Comparison of ENCODE assay signal across 23 cellular contexts in the genomic region with DNA sequence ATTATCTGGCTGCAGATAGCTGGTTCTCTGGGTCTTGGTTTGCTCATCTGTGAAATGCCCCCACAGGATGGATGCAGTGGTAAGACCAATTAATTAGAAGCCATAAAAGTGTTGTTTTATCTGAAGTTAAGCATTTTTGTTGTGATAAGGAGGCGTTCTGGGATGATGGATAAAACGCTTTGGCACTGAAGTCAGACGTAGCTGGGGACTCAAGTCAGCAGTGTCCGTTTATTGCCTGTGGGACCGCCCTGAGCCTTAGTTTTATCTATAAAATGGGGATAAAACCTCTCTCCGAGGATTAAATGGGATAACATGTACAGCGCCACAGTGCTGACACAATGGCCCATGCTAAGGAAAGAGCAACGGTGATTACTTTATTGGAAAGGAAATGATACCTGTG. TPM values are rescaled to one million over a fixed set of nuclear protein-coding genes. Genes with fewer than 3 reads are reported as not detected.
DNase-seq lines count a peak whose midpoint lies in the region; ATAC-seq and TF ChIP-seq lines count a peak whose summit lies in the region.
"Had no signal": no experiment of that assay in that cellular context is flagged by ENCODE, and none has a peak within 500 bp of the region (broad histone marks: within the 10 kb centered on the region; RNA-seq: fewer than 3 reads in every experiment).

No MANE protein-coding gene starts in this region.

- DNase-seq in SK-N-SH (no peak), Panc1 (ENCODE audit: low read depth, low spot score) (no peak), neural progenitor cell (ENCODE audit: low spot score) (no peak), SW480 (ENCODE audit: low spot score) (no peak), dedifferentiated amniotic fluid mesenchymal stem cell (ENCODE audit: extremely low spot score) (no peak), AML-193 (lab: John Stamatoyannopoulos, UW) (no peak)
- DNase-seq in activated T-cell treated with anti-CD3 and anti-CD28 coated beads, Interleukin-2, amount 50 U/mL, for 24 hours: no peak
- DNase-seq: Calu3, DMS79 treated with DMSO at 0.1 percent for 48 hours, H7, HFFc6, KBM-7, NCI-H1105 treated with DMSO at 0.1 percent for 48 hours, NCI-H146, NCI-H2029, NCI-H446 treated with DMSO at 0.1 percent for 48 hours, NCI-H526, OCI-M1, SIG-M5 had no signal

- H3K36me3 ChIP-seq in SK-N-SH (replicated peaks in 1 of 2; ENCODE audit: control insufficient read depth in 1 of 2, insufficient read depth in 2 of 2, low read length in 1 of 2) (no peaks in the 10 kb centered on the region), Panc1 (ENCODE audit: control insufficient read depth, insufficient read depth, low read length) (no peaks in the 10 kb centered on the region), neural progenitor cell (no peaks in the 10 kb centered on the region)
- H3K36me3 ChIP-seq: BE2C had no signal

- no peak for TF ChIP-seq RAD21 in SK-N-SH (IDR thresholded peaks at IDR 0.05; ENCODE audit: low read length)

- TF ChIP-seq CTCF in SK-N-SH (IDR thresholded peaks at IDR 0.05) (no peak), Panc1 (IDR thresholded peaks at IDR 0.05) (no peak), neural progenitor cell (IDR thresholded peaks at IDR 0.05) (no peak)

- no peaks in the 10 kb centered on the region for H3K9me3 ChIP-seq in SK-N-SH
- no peaks in the 10 kb centered on the region for H3K9me3 ChIP-seq in Panc1 (ENCODE audit: control insufficient read depth, insufficient read depth, low read depth, low read length)
- H3K9me3 ChIP-seq in neural progenitor cell (ENCODE audit: low read depth): no peaks in the 10 kb centered on the region
- H3K9me3 ChIP-seq: BE2C had no signal

- CTCF ChIA-PET in SK-N-SH (lab: Yijun Ruan, JAX) (no interaction called here), Panc1 (lab: Charles Lee) (no interaction called here)

- H3K4me3 Mint-ChIP-seq in neural progenitor cell: no peak overlapping the region
- H3K4me3 Mint-ChIP-seq in activated T-cell treated with anti-CD3 and anti-CD28 coated beads, Interleukin-2, amount 50 U/mL, for 24 hours: no peak overlapping the region

- no peaks in the 10 kb centered on the region for H3K27me3 ChIP-seq in SK-N-SH (ENCODE audit: insufficient read depth)
- H3K27me3 ChIP-seq in Panc1 (ENCODE audit: control insufficient read depth, insufficient read depth, low read length): no peaks in the 10 kb centered on the region
- no peaks in the 10 kb centered on the region for H3K27me3 ChIP-seq in neural progenitor cell
- H3K27me3 ChIP-seq: BE2C had no signal

- H4K20me1 ChIP-seq in SK-N-SH (ENCODE audit: insufficient read depth) (peaks cover 22% of the 10 kb centered on the region), neural progenitor cell (ENCODE audit: low read depth) (peaks cover 95% of the 10 kb centered on the region)

- no peaks in the 10 kb centered on the region for H3K9me3 Mint-ChIP-seq in neural progenitor cell
- no peaks in the 10 kb centered on the region for H3K9me3 Mint-ChIP-seq in activated T-cell treated with anti-CD3 and anti-CD28 coated beads, Interleukin-2, amount 50 U/mL, for 24 hours
- H3K9me3 Mint-ChIP-seq: HFFc6 had no signal

- H3K79me2 ChIP-seq in SK-N-SH (ENCODE audit: insufficient read depth) (peaks cover 62% of the 10 kb centered on the region), neural progenitor cell (ENCODE audit: low read depth) (peaks cover 100% of the 10 kb centered on the region)

- H3K27me3 Mint-ChIP-seq in neural progenitor cell (ENCODE audit: insufficient read depth, low read depth): no peaks in the 10 kb centered on the region
- H3K27me3 Mint-ChIP-seq in activated T-cell treated with anti-CD3 and anti-CD28 coated beads, Interleukin-2, amount 50 U/mL, for 24 hours: peaks cover 92% of the 10 kb centered on the region

- 92% methylated on average over 8 of the region's 8 CpGs for WGBS in SK-N-SH (ENCODE audit: low lambda C conversion rate)

- peaks cover 49% of the 10 kb centered on the region for H3K4me1 Mint-ChIP-seq in neural progenitor cell
- peaks cover 31% of the 10 kb centered on the region for H3K4me1 Mint-ChIP-seq in activated T-cell treated with anti-CD3 and anti-CD28 coated beads, Interleukin-2, amount 50 U/mL, for 24 hours (ENCODE audit: low read depth)

- no peak overlapping the region for H2AFZ ChIP-seq in SK-N-SH (ENCODE audit: low read depth)
- no peak overlapping the region for H2AFZ ChIP-seq in neural progenitor cell (replicated peaks)

- intact Hi-C loops in Panc1 (cut with micrococcal nuclease; ENCODE audit: unreplicated experiment): no loop called here

- H3K9ac ChIP-seq in SK-N-SH (no peak overlapping the region), neural progenitor cell (no peak overlapping the region)

- TF ChIP-seq EP300 in SK-N-SH (IDR thresholded peaks at IDR 0.05; ENCODE audit: borderline replicate concordance in 1 of 2, low read depth in 1 of 2, low read length in 1 of 2): no peak

- H3K36me3 Mint-ChIP-seq in neural progenitor cell: peaks cover 7% of the 10 kb centered on the region
- H3K36me3 Mint-ChIP-seq in activated T-cell treated with anti-CD3 and anti-CD28 coated beads, Interleukin-2, amount 50 U/mL, for 24 hours (ENCODE audit: low read depth): no peaks in the 10 kb centered on the region

- in situ Hi-C loops in Panc1 (cut with HindIII; ENCODE audit: low pct_unique_long_range_greater_than_20kb, low sequenced_read_pairs): no loop called here

- H3K4me3 ChIP-seq in SK-N-SH (ENCODE audit: low read depth in 2 of 2, low read length in 1 of 2) (no peak overlapping the region), Panc1 (ENCODE audit: low read depth in 2 of 2, low read length in 2 of 2) (no peak overlapping the region), neural progenitor cell (no peak overlapping the region)
- H3K4me3 ChIP-seq: SK-N-MC had no signal

- H3K27ac Mint-ChIP-seq in neural progenitor cell: no peak overlapping the region
- H3K27ac Mint-ChIP-seq in activated T-cell treated with anti-CD3 and anti-CD28 coated beads, Interleukin-2, amount 50 U/mL, for 24 hours: no peak overlapping the region

- H3K4me2 ChIP-seq in SK-N-SH (peak overlapping the region; percentile 57; the same call in 1 of the 2 replicates), neural progenitor cell (peak overlapping the region; percentile 29)

- H3K4me1 ChIP-seq in SK-N-SH (ENCODE audit: control insufficient read depth in 1 of 2, insufficient read depth in 2 of 2, low read depth in 1 of 2, low read length in 1 of 2) (peaks cover 22 to 33% of the 10 kb centered on the region in 2 experiments; a peak in 3 of 4 replicates), Panc1 (ENCODE audit: control insufficient read depth, insufficient read depth, low read length) (peaks cover 73% of the 10 kb centered on the region), neural progenitor cell (peaks cover 38% of the 10 kb centered on the region)

- POLR2A ChIA-PET in SK-N-SH (lab: Yijun Ruan, JAX): no interaction called here
- POLR2A ChIA-PET in Panc1 (lab: Charles Lee): interaction anchor here (0.7 kb wide), 2 partner anchors 11 to 952 kb away, joined by 4 to 17 read pairs; no protein-coding TSS in a partner anchor

- H3F3A ChIP-seq in SK-N-SH (replicated peaks; ENCODE audit: insufficient read depth) (peaks cover 16% of the 10 kb centered on the region), neural progenitor cell (ENCODE audit: low read depth) (peaks cover 18% of the 10 kb centered on the region)

- H3K27ac ChIP-seq in SK-N-SH (ENCODE audit: low read depth in 2 of 2, low read length in 1 of 2) (peak overlapping the region in 1 of 2 experiments; percentile 78; a peak in 1 of 4 replicates), Panc1 (ENCODE audit: low read length) (peak overlapping the region; percentile 48), neural progenitor cell (peak overlapping the region; percentile 80)
- H3K27ac ChIP-seq: 22Rv1, SK-N-MC had no signal

- BruUV-seq in Panc1 (replicated peaks; lab: Mats Ljungman, UMichigan): no TSS peak

- ATAC-seq in SK-N-SH treated with all-trans-retinoic acid at 6 μM for 48 hours (no peak), Panc1 (no peak)

- H3K9me2 ChIP-seq in SK-N-SH: no peaks in the 10 kb centered on the region

TF ChIP-seq in SK-N-SH, 30 proteins besides CTCF, POLR2A, EP300 and RAD21 (continues in another document):
- TF ChIP-seq GATA2 (CRISPR knock-in tag; IDR thresholded peaks at IDR 0.05): no peak
- no peak for TF ChIP-seq GABPA (IDR thresholded peaks at IDR 0.05; ENCODE audit: low read depth)

TF ChIP-seq in SK-N-SH treated with all-trans-retinoic acid at 6 μM for 48 hours, 23 proteins besides CTCF, POLR2A, EP300 and RAD21 (continues in another document):
- TF ChIP-seq ZFP3 (CRISPR knock-in tag; IDR thresholded peaks at IDR 0.05): no peak
- no peak for TF ChIP-seq OSR1 (CRISPR knock-in tag; IDR thresholded peaks at IDR 0.05)
- TF ChIP-seq ZC3H10 (CRISPR knock-in tag; IDR thresholded peaks at IDR 0.05): no peak
- TF ChIP-seq ESRRG (CRISPR knock-in tag; IDR thresholded peaks at IDR 0.05): no peak
- TF ChIP-seq, protein P1, sequence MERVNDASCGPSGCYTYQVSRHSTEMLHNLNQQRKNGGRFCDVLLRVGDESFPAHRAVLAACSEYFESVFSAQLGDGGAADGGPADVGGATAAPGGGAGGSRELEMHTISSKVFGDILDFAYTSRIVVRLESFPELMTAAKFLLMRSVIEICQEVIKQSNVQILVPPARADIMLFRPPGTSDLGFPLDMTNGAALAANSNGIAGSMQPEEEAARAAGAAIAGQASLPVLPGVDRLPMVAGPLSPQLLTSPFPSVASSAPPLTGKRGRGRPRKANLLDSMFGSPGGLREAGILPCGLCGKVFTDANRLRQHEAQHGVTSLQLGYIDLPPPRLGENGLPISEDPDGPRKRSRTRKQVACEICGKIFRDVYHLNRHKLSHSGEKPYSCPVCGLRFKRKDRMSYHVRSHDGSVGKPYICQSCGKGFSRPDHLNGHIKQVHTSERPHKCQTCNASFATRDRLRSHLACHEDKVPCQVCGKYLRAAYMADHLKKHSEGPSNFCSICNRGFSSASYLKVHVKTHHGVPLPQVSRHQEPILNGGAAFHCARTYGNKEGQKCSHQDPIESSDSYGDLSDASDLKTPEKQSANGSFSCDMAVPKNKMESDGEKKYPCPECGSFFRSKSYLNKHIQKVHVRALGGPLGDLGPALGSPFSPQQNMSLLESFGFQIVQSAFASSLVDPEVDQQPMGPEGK (CRISPR knock-in tag; IDR thresholded peaks at IDR 0.05; ENCODE audit: borderline replicate concordance): no peak

RNA-seq across cellular contexts. Expression of a gene that starts 34.7 kb away (rescaled TPM):
- polyA plus RNA-seq in SK-N-SH (2012; rRNA removed): 5.8 and 10.2 TPM in 2 replicates
- 6.9 and 8.6 TPM in 2 replicates for polyA plus RNA-seq in SK-N-SH (2012; cell fraction: cytosol; rRNA removed)
- 20.2 and 22.4 TPM in 2 replicates for polyA plus RNA-seq in SK-N-SH (2012; cell fraction: nucleus; rRNA removed)
- total RNA-seq in Panc1 (2021; ENCODE audit: unreplicated experiment) (45.2 TPM), neural progenitor cell (ENCODE audit: low replicate concordance) (11.0 and 12.3 TPM in 2 replicates)
- polyA plus RNA-seq in Panc1 (2012; ENCODE audit: insufficient read length): 78.7 TPM
